In genomic region chr21:45551316-45551715, GRCh38 we compare ENCODE assay signal across 8 cellular contexts. TPM values are rescaled to one million over a fixed set of nuclear protein-coding genes. Genes with fewer than 3 reads are reported as not detected.
DNase-seq lines count a peak whose midpoint lies in the region; ATAC-seq lines count a peak whose summit lies in the region.

No MANE protein-coding gene starts in this region.

- H3K27me3 ChIP-seq in SJCRH30: peaks cover 17% of the 10 kb centered on the region

- no peaks in the 10 kb centered on the region for H3K9me3 ChIP-seq in SJCRH30 (replicated peaks)

- no peaks in the 10 kb centered on the region for H3K27me3 Mint-ChIP-seq in activated T-helper 17 cell treated with anti-CD3 and anti-CD28 coated beads, Interleukin-2, amount 50 U/mL, for 72 hours

- H3K36me3 ChIP-seq in SJCRH30: no peaks in the 10 kb centered on the region

- H3K4me1 Mint-ChIP-seq in activated T-helper 17 cell treated with anti-CD3 and anti-CD28 coated beads, Interleukin-2, amount 50 U/mL, for 72 hours: peaks cover 32% of the 10 kb centered on the region

- DNase-seq in AML-193 (lab: John Stamatoyannopoulos, UW) (peak; percentile 44 to 47), HT1080 (ENCODE audit: low read depth) (peak; percentile 77), kidney tubule cell (ENCODE audit: low spot score) (peak; percentile 83), NCI-H524 (lab: John Stamatoyannopoulos, UW) (no peak), SJCRH30 (no peak)

- H3K4me3 ChIP-seq in SJCRH30: no peak overlapping the region

- peaks cover 6% of the 10 kb centered on the region for H3K36me3 Mint-ChIP-seq in activated T-helper 17 cell treated with anti-CD3 and anti-CD28 coated beads, Interleukin-2, amount 50 U/mL, for 72 hours (ENCODE audit: low read depth)

- H3K27ac Mint-ChIP-seq in activated T-helper 17 cell treated with anti-CD3 and anti-CD28 coated beads, Interleukin-2, amount 50 U/mL, for 72 hours: peak overlapping the region; percentile 98

- ATAC-seq in activated T-helper 17 cell treated with anti-CD3 and anti-CD28 coated beads, Interleukin-2, amount 50 U/mL, for 72 hours (replicated peaks): peak; percentile 80
- ATAC-seq in HG03460 (IDR thresholded peaks at IDR 0.05; ENCODE audit: unreplicated experiment): no peak
- no peak for ATAC-seq in HG03342 (IDR thresholded peaks at IDR 0.05; ENCODE audit: unreplicated experiment)

- no peaks in the 10 kb centered on the region for H3K4me1 ChIP-seq in SJCRH30

- H3K27ac ChIP-seq in SJCRH30: no peak overlapping the region

- H3K9me3 Mint-ChIP-seq in activated T-helper 17 cell treated with anti-CD3 and anti-CD28 coated beads, Interleukin-2, amount 50 U/mL, for 72 hours: no peaks in the 10 kb centered on the region

- H3K4me3 Mint-ChIP-seq in activated T-helper 17 cell treated with anti-CD3 and anti-CD28 coated beads, Interleukin-2, amount 50 U/mL, for 72 hours: peak overlapping the region; percentile 80

RNA-seq across cellular contexts. Expression of gene SLC19A1, which starts 9.1 kb away (rescaled TPM):
- total RNA-seq in HT1080 (2014; rRNA removed; shearing (Covaris generic)): 32.6 and 46.8 TPM in 2 replicates
- 31.0 and 36.3 TPM in 2 replicates for polyA plus RNA-seq in HT1080 (2015; cell fraction: cytosol; rRNA removed)
- 49.5 and 52.0 TPM in 2 replicates for polyA plus RNA-seq in HT1080 (2015; cell fraction: nucleus; rRNA removed)
- total RNA-seq in activated T-helper 17 cell treated with anti-CD3 and anti-CD28 coated beads, Interleukin-2, amount 50 U/mL, for 72 hours: 10 to 100 TPM; 41.4 to 82.2 TPM
- total RNA-seq in SJCRH30 (2014; rRNA removed; shearing (Covaris generic)): 27.6 and 27.8 TPM in 2 replicates

Comparison
In these comparisons a context has a peak if more than half of its experiments do, and no peak if none do; other contexts are left out.
1. DNase-seq: peak in AML-193 (2 of 2), HT1080 (single experiment) and kidney tubule cell (single experiment); none in NCI-H524 (0 of 2) and SJCRH30 (0 of 2).